Comparison of ENCODE assay signal across 38 cellular contexts in genomic region chr10:132289439-132289838, GRCh38.
"Had no signal": no experiment of that assay in that cellular context is flagged by ENCODE, and none has a peak within 500 bp of the region (broad histone marks: within the 10 kb centered on the region; RNA-seq: fewer than 3 reads in every experiment).

No MANE protein-coding gene starts in this region.

- H3K27ac Mint-ChIP-seq: activated naive CD4-positive, alpha-beta T cell treated with anti-CD3 and anti-CD28 coated beads for 36 hours; activated naive CD4-positive, alpha-beta T cell treated with anti-CD3 and anti-CD28 coated beads, Interleukin-2, amount 10 ng/mL, durations not matched to agents 7 days and 5 days; activated naive CD4-positive, alpha-beta T cell treated with anti-CD3 and anti-CD28 coated beads, Interleukin-2, amount 50 U/mL, for 24 hours; activated naive CD4-positive, alpha-beta T cell treated with anti-CD3 and anti-CD28 coated beads, Interleukin-2, amount 50 U/mL, for 72 hours; activated naive CD8-positive, alpha-beta T cell; activated naive CD8-positive, alpha-beta T cell treated with anti-CD3 and anti-CD28 coated beads for 36 hours; activated naive CD8-positive, alpha-beta T cell treated with anti-CD3 and anti-CD28 coated beads, Interleukin-2, amount 10 ng/mL, durations not matched to agents 7 days and 5 days; activated naive CD8-positive, alpha-beta T cell treated with anti-CD3 and anti-CD28 coated beads, Interleukin-2, amount 50 U/mL, for 24 hours; activated T-cell treated with anti-CD3 and anti-CD28 coated beads, Interleukin-2, amount 50 U/mL, for 24 hours; activated T-cell treated with anti-CD3 and anti-CD28 coated beads, Interleukin-2, amount 50 U/mL, for 72 hours; activated T-helper 1 cell treated with anti-CD3 and anti-CD28 coated beads, Interleukin-12 subunit alpha, Interleukin-12 subunit beta, Interleukin-2, Interleukin-4 antibody, amounts not matched to agents 30 ng/mL and 10 ng/mL and 1 ng/mL, durations not matched to agents 14 hours and 24 hours and 36 hours; activated T-helper 17 cell treated with anti-CD3 and anti-CD28 coated beads, Interleukin-2, amount 50 U/mL, for 72 hours; activated T-helper 2 cell treated with anti-CD3 and anti-CD28 coated beads, Interferon-gamma antibody, Interleukin-2, Interleukin-4, amounts not matched to agents 10 μg/mL and 5 μg/mL and 100 μg/mL, durations not matched to agents 14 hours and 24 hours and 36 hours; brain had no signal

- H3K27me3 ChIP-seq: adrenal gland, ascending aorta, body of pancreas, brain microvascular endothelial cell, breast epithelium had no signal

- FAIRE-seq: bronchial epithelial cell had no signal

- H3K27me3 Mint-ChIP-seq: activated naive CD4-positive, alpha-beta T cell treated with anti-CD3 and anti-CD28 coated beads, Interleukin-2, amount 50 U/mL, for 24 hours; activated naive CD8-positive, alpha-beta T cell; activated naive CD8-positive, alpha-beta T cell treated with anti-CD3 and anti-CD28 coated beads for 36 hours; activated naive CD8-positive, alpha-beta T cell treated with anti-CD3 and anti-CD28 coated beads, Interleukin-2, amount 50 U/mL, for 24 hours; activated T-cell treated with anti-CD3 and anti-CD28 coated beads, Interleukin-2, amount 50 U/mL, for 24 hours; central memory CD8-positive, alpha-beta T cell had no signal

- H3K27ac ChIP-seq: adrenal gland, ascending aorta, body of pancreas, brain microvascular endothelial cell, breast epithelium, cardiac muscle cell had no signal

- H3K9me3 ChIP-seq: body of pancreas had no signal

- DNase-seq: activated effector memory CD4-positive, alpha-beta T cell treated with anti-CD3 and anti-CD28 coated beads, Interleukin-2, amount 50 U/mL, for 16 hours; activated effector memory CD4-positive, alpha-beta T cell treated with Interleukin-2 at 50 U/mL for 16 hours; activated gamma-delta T cell; activated gamma-delta T cell treated with Interleukin-2 at 50 U/mL for 16 hours; activated naive CD4-positive, alpha-beta T cell; activated naive CD4-positive, alpha-beta T cell treated with anti-CD3 and anti-CD28 coated beads for 36 hours; activated naive CD4-positive, alpha-beta T cell treated with anti-CD3 and anti-CD28 coated beads, Interleukin-2, amount 10 ng/mL, durations not matched to agents 7 days and 5 days; activated naive CD4-positive, alpha-beta T cell treated with anti-CD3 and anti-CD28 coated beads, Interleukin-2, amount 50 U/mL, for 16 hours; activated naive CD4-positive, alpha-beta T cell treated with Interleukin-2 at 50 U/mL for 16 hours; activated naive CD8-positive, alpha-beta T cell treated with anti-CD3 and anti-CD28 coated beads for 36 hours; activated naive CD8-positive, alpha-beta T cell treated with anti-CD3 and anti-CD28 coated beads, Interleukin-2, amount 10 ng/mL, durations not matched to agents 7 days and 5 days; activated naive CD8-positive, alpha-beta T cell treated with anti-CD3 and anti-CD28 coated beads, Interleukin-2, amount 50 U/mL, for 24 hours; activated T-cell treated with anti-CD3 and anti-CD28 coated beads, Interleukin-2, amount 50 U/mL, for 1 hour; activated T-cell treated with anti-CD3 and anti-CD28 coated beads, Interleukin-2, amount 50 U/mL, for 24 hours; activated T-cell treated with anti-CD3 and anti-CD28 coated beads, Interleukin-2, amount 50 U/mL, for 4 hours; activated T-cell treated with anti-CD3 and anti-CD28 coated beads, Interleukin-2, amount 50 U/mL, for 48 hours; activated T-cell treated with anti-CD3 and anti-CD28 coated beads, Interleukin-2, amount 50 U/mL, for 72 hours; adrenal gland; amniotic stem cell; amygdala; anterior cingulate cortex; body of pancreas; brain microvascular endothelial cell; caudate nucleus; central memory CD4-positive, alpha-beta T cell; cerebellar nuclear complex had no signal

- ATAC-seq: activated naive CD4-positive, alpha-beta T cell treated with anti-CD3 and anti-CD28 coated beads, Interleukin-2, amount 50 U/mL, for 72 hours; activated naive CD8-positive, alpha-beta T cell treated with anti-CD3 and anti-CD28 coated beads, Interleukin-2, amount 50 U/mL, for 24 hours; activated T-cell treated with anti-CD3 and anti-CD28 coated beads, Interleukin-2, amount 50 U/mL, for 4 hours; activated T-cell treated with anti-CD3 and anti-CD28 coated beads, Interleukin-2, amount 50 U/mL, for 72 hours; activated T-helper 17 cell treated with anti-CD3 and anti-CD28 coated beads, Interleukin-2, amount 50 U/mL, for 72 hours; body of pancreas had no signal

- H3K4me1 ChIP-seq: adrenal gland, ascending aorta, body of pancreas, breast epithelium had no signal

- H3K4me3 Mint-ChIP-seq: activated naive CD4-positive, alpha-beta T cell treated with anti-CD3 and anti-CD28 coated beads for 36 hours; activated naive CD4-positive, alpha-beta T cell treated with anti-CD3 and anti-CD28 coated beads, Interleukin-2, amount 10 ng/mL, durations not matched to agents 7 days and 5 days; activated naive CD4-positive, alpha-beta T cell treated with anti-CD3 and anti-CD28 coated beads, Interleukin-2, amount 50 U/mL, for 24 hours; activated naive CD8-positive, alpha-beta T cell; activated naive CD8-positive, alpha-beta T cell treated with anti-CD3 and anti-CD28 coated beads for 36 hours; activated naive CD8-positive, alpha-beta T cell treated with anti-CD3 and anti-CD28 coated beads, Interleukin-2, amount 10 ng/mL, durations not matched to agents 7 days and 5 days; activated naive CD8-positive, alpha-beta T cell treated with anti-CD3 and anti-CD28 coated beads, Interleukin-2, amount 50 U/mL, for 24 hours; activated T-cell treated with anti-CD3 and anti-CD28 coated beads, Interleukin-2, amount 50 U/mL, for 24 hours; activated T-cell treated with anti-CD3 and anti-CD28 coated beads, Interleukin-2, amount 50 U/mL, for 4 hours; activated T-cell treated with anti-CD3 and anti-CD28 coated beads, Interleukin-2, amount 50 U/mL, for 72 hours; activated T-helper 1 cell treated with anti-CD3 and anti-CD28 coated beads, Interleukin-12 subunit alpha, Interleukin-12 subunit beta, Interleukin-2, Interleukin-4 antibody, amounts not matched to agents 30 ng/mL and 10 ng/mL and 1 ng/mL, durations not matched to agents 14 hours and 24 hours and 36 hours; activated T-helper 17 cell treated with anti-CD3 and anti-CD28 coated beads, Interleukin-2, amount 50 U/mL, for 72 hours; brain; central memory CD8-positive, alpha-beta T cell had no signal

- H3K4me3 ChIP-seq: adrenal gland, ascending aorta, body of pancreas, breast epithelium, cardiac muscle cell had no signal

- H3K36me3 ChIP-seq: adrenal gland, ascending aorta, brain microvascular endothelial cell, breast epithelium, cardiac muscle cell had no signal

- H3K36me3 Mint-ChIP-seq: activated naive CD4-positive, alpha-beta T cell treated with anti-CD3 and anti-CD28 coated beads, Interleukin-2, amount 10 ng/mL, durations not matched to agents 7 days and 5 days; activated naive CD4-positive, alpha-beta T cell treated with anti-CD3 and anti-CD28 coated beads, Interleukin-2, amount 50 U/mL, for 24 hours; activated naive CD4-positive, alpha-beta T cell treated with anti-CD3 and anti-CD28 coated beads, Interleukin-2, amount 50 U/mL, for 72 hours; activated naive CD8-positive, alpha-beta T cell; activated naive CD8-positive, alpha-beta T cell treated with anti-CD3 and anti-CD28 coated beads, Interleukin-2, amount 10 ng/mL, durations not matched to agents 7 days and 5 days had no signal

- H3K9me3 Mint-ChIP-seq: activated naive CD4-positive, alpha-beta T cell treated with anti-CD3 and anti-CD28 coated beads for 36 hours; activated naive CD4-positive, alpha-beta T cell treated with anti-CD3 and anti-CD28 coated beads, Interleukin-2, amount 10 ng/mL, durations not matched to agents 7 days and 5 days; activated naive CD4-positive, alpha-beta T cell treated with anti-CD3 and anti-CD28 coated beads, Interleukin-2, amount 50 U/mL, for 24 hours; activated naive CD4-positive, alpha-beta T cell treated with anti-CD3 and anti-CD28 coated beads, Interleukin-2, amount 50 U/mL, for 72 hours; activated naive CD8-positive, alpha-beta T cell treated with anti-CD3 and anti-CD28 coated beads for 36 hours; activated naive CD8-positive, alpha-beta T cell treated with anti-CD3 and anti-CD28 coated beads, Interleukin-2, amount 10 ng/mL, durations not matched to agents 7 days and 5 days; activated naive CD8-positive, alpha-beta T cell treated with anti-CD3 and anti-CD28 coated beads, Interleukin-2, amount 50 U/mL, for 24 hours; activated T-cell treated with anti-CD3 and anti-CD28 coated beads, Interleukin-2, amount 50 U/mL, for 24 hours; activated T-cell treated with anti-CD3 and anti-CD28 coated beads, Interleukin-2, amount 50 U/mL, for 4 hours; activated T-cell treated with anti-CD3 and anti-CD28 coated beads, Interleukin-2, amount 50 U/mL, for 72 hours; activated T-helper 1 cell treated with anti-CD3 and anti-CD28 coated beads, Interleukin-12 subunit alpha, Interleukin-12 subunit beta, Interleukin-2, Interleukin-4 antibody, amounts not matched to agents 30 ng/mL and 10 ng/mL and 1 ng/mL, durations not matched to agents 14 hours and 24 hours and 36 hours; activated T-helper 17 cell treated with anti-CD3 and anti-CD28 coated beads, Interleukin-2, amount 50 U/mL, for 72 hours; activated T-helper 2 cell treated with anti-CD3 and anti-CD28 coated beads, Interferon-gamma antibody, Interleukin-2, Interleukin-4, amounts not matched to agents 10 μg/mL and 5 μg/mL and 100 μg/mL, durations not matched to agents 14 hours and 24 hours and 36 hours; central memory CD8-positive, alpha-beta T cell had no signal

- H3K4me1 Mint-ChIP-seq: activated naive CD4-positive, alpha-beta T cell treated with anti-CD3 and anti-CD28 coated beads, Interleukin-2, amount 10 ng/mL, durations not matched to agents 7 days and 5 days; activated naive CD4-positive, alpha-beta T cell treated with anti-CD3 and anti-CD28 coated beads, Interleukin-2, amount 50 U/mL, for 24 hours; activated naive CD8-positive, alpha-beta T cell treated with anti-CD3 and anti-CD28 coated beads for 36 hours; activated naive CD8-positive, alpha-beta T cell treated with anti-CD3 and anti-CD28 coated beads, Interleukin-2, amount 10 ng/mL, durations not matched to agents 7 days and 5 days; activated naive CD8-positive, alpha-beta T cell treated with anti-CD3 and anti-CD28 coated beads, Interleukin-2, amount 50 U/mL, for 24 hours; central memory CD8-positive, alpha-beta T cell had no signal
